9 cellular contexts compared by ENCODE assay signal in genomic region chr1:172208635-172209034, GRCh38.
"Had no signal": no experiment of that assay in that cellular context is flagged by ENCODE, and none has a peak within 500 bp of the region (broad histone marks: within the 10 kb centered on the region; RNA-seq: fewer than 3 reads in every experiment).

No MANE protein-coding gene starts in this region.

- H3K27ac ChIP-seq: GM23248, KMS-11 had no signal

- H3K36me3 ChIP-seq: HAP-1 had no signal

- DNase-seq: GM23248, GOT3, H7, HFFc6, KBM-7 had no signal

- H3K4me3 ChIP-seq: GM23248, HAP-1 had no signal

- H3K9ac ChIP-seq: GM23248, KMS-11 had no signal

- H2AFZ ChIP-seq: GM23248 had no signal

- H3K4me2 ChIP-seq: KMS-11 had no signal

- H3K9me3 ChIP-seq: HAP-1 had no signal

- H3K4me1 ChIP-seq: HAP-1 had no signal

- FAIRE-seq: HTR-8/SVneo had no signal

- ATAC-seq: HCT116 had no signal
